9 cellular contexts compared by ENCODE assay signal in the genomic region with DNA sequence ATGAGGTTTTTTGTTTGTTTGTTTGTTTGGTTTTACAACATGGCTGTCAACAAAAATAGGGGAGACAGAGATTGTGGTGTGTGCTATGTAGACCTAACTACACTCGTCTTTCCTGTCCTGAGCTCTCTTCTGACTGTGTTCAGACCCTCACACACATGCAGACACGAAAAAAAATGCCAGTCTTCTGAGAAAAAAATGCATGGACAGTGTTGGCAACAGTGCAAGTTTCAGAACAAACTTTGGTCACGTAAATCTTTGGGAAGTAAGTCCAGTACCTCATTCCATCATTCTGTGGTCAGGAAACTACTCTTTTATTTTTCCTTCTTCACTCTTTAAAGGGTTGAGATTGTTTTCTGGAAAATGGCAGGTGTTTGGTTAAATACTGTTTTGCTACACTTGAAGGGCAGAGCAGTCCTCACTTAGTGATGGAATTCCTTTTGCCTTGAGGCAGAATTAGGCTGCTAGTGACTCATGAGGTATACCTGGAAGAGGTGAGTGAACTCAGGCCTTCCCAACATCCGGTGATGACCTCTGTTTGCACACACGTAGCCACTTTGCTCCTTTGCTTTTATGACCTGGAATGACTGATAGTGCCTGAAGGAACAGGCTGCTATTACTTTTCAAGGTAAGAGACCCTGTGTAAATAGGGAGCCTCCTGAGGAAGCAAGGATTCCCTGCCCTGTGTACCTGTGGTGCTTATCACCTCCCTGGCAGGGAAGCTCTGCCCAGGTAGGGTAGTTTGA.
DNase-seq lines count a peak whose midpoint lies in the region; ATAC-seq and TF ChIP-seq lines count a peak whose summit lies in the region.
"Had no signal": no experiment of that assay in that cellular context is flagged by ENCODE, and none has a peak within 500 bp of the region (broad histone marks: within the 10 kb centered on the region; RNA-seq: fewer than 3 reads in every experiment).

No MANE protein-coding gene starts in this region.

- H3K9me3 ChIP-seq in OCI-LY7 (ENCODE audit: low read length) = no peaks in the 10 kb centered on the region
- no peaks in the 10 kb centered on the region for H3K9me3 ChIP-seq in esophagus (ENCODE audit: control insufficient read depth in 2 of 2, insufficient read depth in 1 of 2, low read depth in 1 of 2, low read length in 1 of 2)

- H3K27ac ChIP-seq in OCI-LY7 (ENCODE audit: low read depth, low read length, poor library complexity, severe bottlenecking) (peak overlapping the region; percentile 98), esophagus (ENCODE audit: low read depth in 2 of 2, low read length in 1 of 2) (peak overlapping the region; percentile 45 to 53)
- H3K27ac ChIP-seq: cardiac muscle cell had no signal

- H3K27me3 ChIP-seq in esophagus (ENCODE audit: control insufficient read depth in 1 of 2, insufficient read depth in 2 of 2, low read length in 2 of 2) = no peaks in the 10 kb centered on the region
- H3K27me3 ChIP-seq: cardiac muscle cell had no signal

- peak overlapping the region; percentile 48 for H3K4me3 ChIP-seq in OCI-LY7 (ENCODE audit: low read depth, low read length, poor library complexity, severe bottlenecking)
- no peak overlapping the region for H3K4me3 ChIP-seq in esophagus (ENCODE audit: low read depth in 1 of 2, low read length in 2 of 2)
- H3K4me3 ChIP-seq: cardiac muscle cell had no signal

- peaks cover 96% of the 10 kb centered on the region for H3K4me1 ChIP-seq in OCI-LY7 (ENCODE audit: insufficient read depth, low read length, poor library complexity, severe bottlenecking)
- peaks cover 2 to 4% of the 10 kb centered on the region in 2 donors for H3K4me1 ChIP-seq in esophagus (ENCODE audit: control insufficient read depth in 2 of 2, insufficient read depth in 2 of 2, low read length in 1 of 2)

- CTCF ChIA-PET in OCI-LY7 (lab: Charles Lee; ENCODE audit: unreplicated experiment) = interaction anchor here (1.0 to 1.6 kb wide), 5 partner anchors 67 to 286 kb away, joined by 3 to 4 read pairs (median 3); partner anchors contain the start of gene DTWD2

- peaks cover 3% of the 10 kb centered on the region; the same call in 1 of the 2 replicates for H4K20me1 ChIP-seq in OCI-LY7 (ENCODE audit: insufficient read depth, low read length)

- H3K4me2 ChIP-seq in OCI-LY7 (ENCODE audit: low read length) = peak overlapping the region; percentile 97

- H3K9me3 Mint-ChIP-seq in stimulated activated effector memory CD8-positive, alpha-beta T cell treated with anti-CD3 and anti-CD28 coated beads, Interleukin-12 subunit alpha, Interleukin-12 subunit beta, amount 100 ng/mL, for 72 hours = no peaks in the 10 kb centered on the region

- H3K27ac Mint-ChIP-seq in stimulated activated effector memory CD8-positive, alpha-beta T cell treated with anti-CD3 and anti-CD28 coated beads, Interleukin-12 subunit alpha, Interleukin-12 subunit beta, amount 100 ng/mL, for 72 hours = peak overlapping the region; percentile 93

- WGBS in esophagus, 2 donors = 51 to 52% methylated on average over 5 of the region's 5 CpGs

- H3K4me1 Mint-ChIP-seq in stimulated activated effector memory CD8-positive, alpha-beta T cell treated with anti-CD3 and anti-CD28 coated beads, Interleukin-12 subunit alpha, Interleukin-12 subunit beta, amount 100 ng/mL, for 72 hours = peaks cover 85% of the 10 kb centered on the region

- BruUV-seq in OCI-LY7 (replicated peaks; lab: Mats Ljungman, UMichigan) = no TSS peak

- peak overlapping the region; percentile 95 for H3K4me3 Mint-ChIP-seq in stimulated activated effector memory CD8-positive, alpha-beta T cell treated with anti-CD3 and anti-CD28 coated beads, Interleukin-12 subunit alpha, Interleukin-12 subunit beta, amount 100 ng/mL, for 72 hours

- H3K79me2 ChIP-seq in OCI-LY7 (ENCODE audit: insufficient read depth, low read depth, low read length) = peaks cover 70% of the 10 kb centered on the region; the same call in 1 of the 2 replicates

- peak; percentile 30 for DNase-seq in OCI-LY7 (ENCODE audit: low spot score)
- peak in 1 of 2 donors; percentile 61 for DNase-seq in stimulated activated effector memory CD8-positive, alpha-beta T cell treated with anti-CD3 and anti-CD28 coated beads, Interleukin-12 subunit alpha, Interleukin-12 subunit beta, amount 100 ng/mL, for 72 hours (ENCODE audit: low spot score in 2 of 2)

- ATAC-seq in GM21737 (IDR thresholded peaks at IDR 0.05; ENCODE audit: unreplicated experiment) = peak; percentile 0
- peak; percentile 2 for ATAC-seq in stimulated activated effector memory CD8-positive, alpha-beta T cell treated with anti-CD3 and anti-CD28 coated beads, Interleukin-12 subunit alpha, Interleukin-12 subunit beta, amount 100 ng/mL, for 72 hours
- ATAC-seq in HG03196 (IDR thresholded peaks at IDR 0.05; ENCODE audit: unreplicated experiment) = no peak
- ATAC-seq in HG02678 (IDR thresholded peaks at IDR 0.05; ENCODE audit: unreplicated experiment) = no peak
- no peak for ATAC-seq in GM18498 (IDR thresholded peaks at IDR 0.05; ENCODE audit: unreplicated experiment)
- no peak for ATAC-seq in HG03457 (IDR thresholded peaks at IDR 0.05; ENCODE audit: unreplicated experiment)

- no peak for TF ChIP-seq CTCF in OCI-LY7 (conservative IDR thresholded peaks at IDR 0.05; ENCODE audit: low read length)

- no peaks in the 10 kb centered on the region for H3K9me2 ChIP-seq in OCI-LY7 (ENCODE audit: insufficient read depth, low read length)

- intact Hi-C loops in OCI-LY7 (cut with micrococcal nuclease; ENCODE audit: unreplicated experiment) = loop anchor here (2.0 kb wide), 1 partner anchor 201 kb away; no protein-coding TSS in a partner anchor

- POLR2A ChIA-PET in OCI-LY7 (lab: Charles Lee) = interaction anchor here (0.5 to 4.9 kb wide), 27 partner anchors 10 to 254 kb away, joined by 3 to 48 read pairs (median 5); partner anchors contain the start of genes DMXL1 and TNFAIP8

- H3K36me3 ChIP-seq in OCI-LY7 (ENCODE audit: insufficient read depth, low read length) (no peaks in the 10 kb centered on the region), esophagus (ENCODE audit: control insufficient read depth in 2 of 2, insufficient read depth in 2 of 2, low read length in 1 of 2) (no peaks in the 10 kb centered on the region)
- H3K36me3 ChIP-seq: cardiac muscle cell had no signal

- H2AFZ ChIP-seq in OCI-LY7 (ENCODE audit: low read length) = no peak overlapping the region; the same call in 1 of the 2 replicates

- peaks cover 65% of the 10 kb centered on the region for H3K36me3 Mint-ChIP-seq in stimulated activated effector memory CD8-positive, alpha-beta T cell treated with anti-CD3 and anti-CD28 coated beads, Interleukin-12 subunit alpha, Interleukin-12 subunit beta, amount 100 ng/mL, for 72 hours

Comparison
In these comparisons a context has a peak if more than half of its experiments do, and no peak if none do; other contexts are left out.
1. ATAC-seq: peak in GM21737 (single experiment) and stimulated activated effector memory CD8-positive, alpha-beta T cell treated with anti-CD3 and anti-CD28 coated beads, Interleukin-12 subunit alpha, Interleukin-12 subunit beta, amount 100 ng/mL, for 72 hours (single experiment); none in HG03196 (single experiment), HG02678 (single experiment), GM18498 (single experiment) and HG03457 (single experiment).